ENCODE assay signal across 15 cellular contexts in genomic region chr21:42858185-42858847, GRCh38.
"Had no signal": no experiment of that assay in that cellular context is flagged by ENCODE, and none has a peak within 500 bp of the region (broad histone marks: within the 10 kb centered on the region; RNA-seq: fewer than 3 reads in every experiment).

No MANE protein-coding gene starts in this region.

- ATAC-seq: left lung had no signal

- H3K27me3 ChIP-seq: left lung, pancreas, stomach had no signal

- H3K27ac Mint-ChIP-seq: activated B cell treated with CpG ODN at 0.5 μM for 24 hours; activated T-helper 1 cell treated with anti-CD3 and anti-CD28 coated beads, Interleukin-12 subunit alpha, Interleukin-12 subunit beta, Interleukin-2, Interleukin-4 antibody, amounts not matched to agents 30 ng/mL and 10 ng/mL and 1 ng/mL, durations not matched to agents 14 hours and 24 hours and 36 hours had no signal

- H3K9me3 Mint-ChIP-seq: activated B cell treated with CpG ODN at 0.5 μM for 24 hours; activated T-helper 1 cell treated with anti-CD3 and anti-CD28 coated beads, Interleukin-12 subunit alpha, Interleukin-12 subunit beta, Interleukin-2, Interleukin-4 antibody, amounts not matched to agents 30 ng/mL and 10 ng/mL and 1 ng/mL, durations not matched to agents 14 hours and 24 hours and 36 hours had no signal

- H3K4me3 Mint-ChIP-seq: activated B cell treated with CpG ODN at 0.5 μM for 24 hours; activated T-helper 1 cell treated with anti-CD3 and anti-CD28 coated beads, Interleukin-12 subunit alpha, Interleukin-12 subunit beta, Interleukin-2, Interleukin-4 antibody, amounts not matched to agents 30 ng/mL and 10 ng/mL and 1 ng/mL, durations not matched to agents 14 hours and 24 hours and 36 hours had no signal

- H3K9me3 ChIP-seq: left lung, pancreas, stomach, thoracic aorta had no signal

- H3K4me1 ChIP-seq: left lung, pancreas had no signal

- H3K27me3 Mint-ChIP-seq: activated B cell treated with CpG ODN at 0.5 μM for 24 hours had no signal

- H3K4me3 ChIP-seq: coronary artery, left lung, pancreas, stomach, thoracic aorta had no signal

- DNase-seq: activated B cell treated with CpG ODN at 0.5 μM for 24 hours; activated CD4-positive, alpha-beta T cell treated with anti-CD3 and anti-CD28 coated beads, Interleukin-2, amount 50 U/mL, for 1 hour; activated naive CD4-positive, alpha-beta T cell treated with Interleukin-2 at 50 U/mL for 16 hours; caudate nucleus; effector CD4-positive, alpha-beta T cell; islet precursor cell; mesenchymal stem cell; pancreas; stimulated activated CD4-positive, alpha-beta T cell treated with anti-CD3 and anti-CD28 coated beads, Interleukin-4, amount 100 ng/mL, for 4 hours; stomach; T-helper 1 cell had no signal

- H3K27ac ChIP-seq: coronary artery, left lung, pancreas, stomach, thoracic aorta had no signal

- H3K4me1 Mint-ChIP-seq: activated B cell treated with CpG ODN at 0.5 μM for 24 hours had no signal
